Comparison of ENCODE assay signal across 21 cellular contexts in genomic region chr6:129940454-129941195, GRCh38.
"Had no signal": no experiment of that assay in that cellular context is flagged by ENCODE, and none has a peak within 500 bp of the region (broad histone marks: within the 10 kb centered on the region; RNA-seq: fewer than 3 reads in every experiment).

No MANE protein-coding gene starts in this region.

- H3K4me3 Mint-ChIP-seq: IgD-negative memory B cell had no signal

- H3K9me3 Mint-ChIP-seq: IgD-negative memory B cell had no signal

- DNase-seq: Kasumi-1, MV-4-11, NCI-H1048, NCI-H1105, NCI-H1436 treated with DMSO at 0.1 percent for 48 hours, NCI-H1694, NCI-H187 treated with DMSO at 0.1 percent for 48 hours, NCI-H2029 treated with DMSO at 0.1 percent for 48 hours, NCI-H2171 treated with DMSO at 0.1 percent for 48 hours, NCI-H524 treated with DMSO at 0.1 percent for 48 hours, NCI-H69, NCI-H774, PC-3, SHP77 treated with DMSO at 0.1 percent for 48 hours, SJCRH30 had no signal

- H3K4me1 ChIP-seq: SJCRH30 had no signal

- FAIRE-seq: K562 had no signal

- ATAC-seq: K562, Panc1, PC-3, Right ventricle myocardium inferior, SK-N-SH treated with all-trans-retinoic acid at 6 μM for 48 hours had no signal

- H3K36me3 Mint-ChIP-seq: IgD-negative memory B cell had no signal

- H3K4me3 ChIP-seq: K562, SJCRH30 had no signal

- H3K36me3 ChIP-seq: SJCRH30 had no signal

- H3K27ac ChIP-seq: KMS-11, SJCRH30 had no signal

- H3K4me2 ChIP-seq: KMS-11 had no signal

- H3K9me3 ChIP-seq: SJCRH30 had no signal

- H3K9ac ChIP-seq: KMS-11 had no signal

- H3K27me3 ChIP-seq: SJCRH30 had no signal
